Comparison of ENCODE assay signal across 21 cellular contexts in genomic region chr18:79600596-79600995, GRCh38.
DNase-seq lines count a peak whose midpoint lies in the region; ATAC-seq and TF ChIP-seq lines count a peak whose summit lies in the region.
"Had no signal": no experiment of that assay in that cellular context is flagged by ENCODE, and none has a peak within 500 bp of the region (broad histone marks: within the 10 kb centered on the region; RNA-seq: fewer than 3 reads in every experiment).

No MANE protein-coding gene starts in this region.

- H3K36me3 ChIP-seq in left ventricle myocardium inferior (no peaks in the 10 kb centered on the region), lower lobe of right lung (no peaks in the 10 kb centered on the region), spleen (no peaks in the 10 kb centered on the region), suprapubic skin (no peaks in the 10 kb centered on the region)
- H3K36me3 ChIP-seq: SJSA1 had no signal

- H3K4me3 ChIP-seq in left ventricle myocardium inferior (no peak overlapping the region), lower lobe of right lung (no peak overlapping the region), spleen (no peak overlapping the region), suprapubic skin (no peak overlapping the region)
- H3K4me3 ChIP-seq: K562, SJSA1 had no signal

- DNase-seq in left cardiac atrium (peak; percentile 1), left ventricle myocardium inferior (no peak), T-helper 17 cell (no peak), lower lobe of right lung (peak; percentile 4), spleen (peak; percentile 34), suprapubic skin (ENCODE audit: low spot score in 2 of 2) (no peak), GDM1 (lab: John Stamatoyannopoulos, UW) (no peak)
- DNase-seq: CD4-positive, CD25-positive, alpha-beta regulatory T cell; DMS153; DND-41; HCEC 1CT; NCI-H1105; NCI-H146; NCI-H1930; NCI-H2107; NCI-H526; NCI-H82; RPMI8226 had no signal

- no peak for ATAC-seq in left cardiac atrium
- ATAC-seq in T-helper 17 cell: no peak
- no peak for ATAC-seq in lower lobe of right lung
- ATAC-seq in HG02885 (IDR thresholded peaks at IDR 0.05; ENCODE audit: poor library complexity, unreplicated experiment): no peak

- H3K27ac ChIP-seq in left ventricle myocardium inferior (replicated peaks) (no peak overlapping the region), lower lobe of right lung (no peak overlapping the region), spleen (no peak overlapping the region), suprapubic skin (no peak overlapping the region)
- H3K27ac ChIP-seq: SJSA1 had no signal

- peaks cover 5% of the 10 kb centered on the region for H3K4me1 Mint-ChIP-seq in T-helper 17 cell
- H3K4me1 Mint-ChIP-seq: CD4-positive, CD25-positive, alpha-beta regulatory T cell had no signal

- 66 to 82% (median 72%) methylated on average over 2 of the region's 2 CpGs for WGBS in spleen, 5 donors
- 81% methylated on average over 2 of the region's 2 CpGs for WGBS in suprapubic skin

- H3K4me1 ChIP-seq in left ventricle myocardium inferior: peaks cover 12% of the 10 kb centered on the region
- H3K4me1 ChIP-seq in lower lobe of right lung: no peaks in the 10 kb centered on the region
- no peaks in the 10 kb centered on the region for H3K4me1 ChIP-seq in spleen
- H3K4me1 ChIP-seq in suprapubic skin: peaks cover 12% of the 10 kb centered on the region

- TF ChIP-seq CTCF in left ventricle myocardium inferior (IDR thresholded peaks at IDR 0.05; ENCODE audit: borderline replicate concordance) (no peak), lower lobe of right lung (IDR thresholded peaks at IDR 0.05) (no peak), spleen (IDR thresholded peaks at IDR 0.05 in 8 of 11, conservative IDR thresholded peaks at IDR 0.05 in 3 of 11) (no peak), suprapubic skin (IDR thresholded peaks at IDR 0.05) (no peak)

- no peaks in the 10 kb centered on the region for H3K36me3 Mint-ChIP-seq in T-helper 17 cell (ENCODE audit: low read depth)
- H3K36me3 Mint-ChIP-seq: CD4-positive, CD25-positive, alpha-beta regulatory T cell had no signal

- H3K27me3 Mint-ChIP-seq in T-helper 17 cell: peaks cover 29% of the 10 kb centered on the region

- intact Hi-C loops in left cardiac atrium (cut with DNase I): no loop called here
- intact Hi-C loops in left ventricle myocardium inferior (cut with micrococcal nuclease): no loop called here
- intact Hi-C loops in lower lobe of right lung (cut with DNase I): no loop called here
- intact Hi-C loops in spleen (cut with DNase I; ENCODE audit: low total_unique reads): no loop called here

- H3K27me3 ChIP-seq in left ventricle myocardium inferior (ENCODE audit: low read depth) (peaks cover 47% of the 10 kb centered on the region), lower lobe of right lung (ENCODE audit: low read depth) (peaks cover 18% of the 10 kb centered on the region), spleen (replicated peaks in 1 of 7) (peaks cover 0 to 61% (median 0%) of the 10 kb centered on the region in 7 donors), suprapubic skin (peaks cover 29% of the 10 kb centered on the region)
- H3K27me3 ChIP-seq: SJSA1 had no signal

- H3K27ac Mint-ChIP-seq in T-helper 17 cell: peak overlapping the region; percentile 43
- H3K27ac Mint-ChIP-seq: CD4-positive, CD25-positive, alpha-beta regulatory T cell had no signal

- no peak overlapping the region for H3K4me3 Mint-ChIP-seq in T-helper 17 cell
- H3K4me3 Mint-ChIP-seq: CD4-positive, CD25-positive, alpha-beta regulatory T cell had no signal

- TF ChIP-seq POLR2A in spleen (IDR thresholded peaks at IDR 0.05) (no peak), suprapubic skin (IDR thresholded peaks at IDR 0.05) (no peak)

- H3K9me3 ChIP-seq in left ventricle myocardium inferior (replicated peaks) (no peaks in the 10 kb centered on the region), T-helper 17 cell (ENCODE audit: control insufficient read depth, low read length, poor library complexity, severe bottlenecking) (no peaks in the 10 kb centered on the region), lower lobe of right lung (no peaks in the 10 kb centered on the region), spleen (no peaks in the 10 kb centered on the region), suprapubic skin (no peaks in the 10 kb centered on the region)
- H3K9me3 ChIP-seq: SJSA1 had no signal

- TF ChIP-seq EP300 in suprapubic skin (IDR thresholded peaks at IDR 0.05): no peak

Comparison
In these comparisons a context has a peak if more than half of its experiments do, and no peak if none do; other contexts are left out.
1. DNase-seq: peak in left cardiac atrium (single experiment), lower lobe of right lung (single experiment) and spleen (single experiment); none in left ventricle myocardium inferior (single experiment), T-helper 17 cell (0 of 3), suprapubic skin (0 of 2) and GDM1 (single experiment).